ENCODE assay signal across 15 cellular contexts in the genomic region with DNA sequence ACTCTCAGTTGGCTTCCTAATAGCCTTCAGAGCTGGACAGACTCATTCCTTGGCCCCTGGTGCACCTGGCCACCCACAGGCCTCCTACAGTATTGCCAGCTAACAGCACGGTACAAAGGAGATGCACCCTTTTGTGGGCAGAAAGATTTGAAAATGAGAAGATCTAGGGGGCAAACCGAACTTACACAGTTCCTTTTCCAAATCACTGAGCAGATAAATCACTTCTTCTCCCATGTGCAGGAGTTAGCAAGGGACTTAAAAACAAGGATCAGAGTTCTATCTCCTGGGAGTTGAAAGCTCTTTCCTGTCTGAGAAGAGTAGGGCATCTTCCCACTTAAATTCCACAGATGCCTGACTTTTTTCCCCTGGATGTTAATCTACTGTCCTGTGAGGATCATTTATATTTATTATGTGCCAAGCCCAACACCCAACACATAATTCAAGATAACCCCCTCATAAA.
A peak's percentile ranks its signal among the peaks of the same experiment; 100 is the strongest.
DNase-seq lines count a peak whose midpoint lies in the region; ATAC-seq, FAIRE-seq and TF ChIP-seq lines count a peak whose summit lies in the region.
"Had no signal": no experiment of that assay in that cellular context is flagged by ENCODE, and none has a peak within 500 bp of the region (broad histone marks: within the 10 kb centered on the region; RNA-seq: fewer than 3 reads in every experiment).

No MANE protein-coding gene starts in this region.

- TF ChIP-seq CTCF in H1 (IDR thresholded peaks at IDR 0.05; ENCODE audit: control extremely low read depth in 1 of 3, insufficient read depth in 1 of 3, low read depth in 1 of 3, low read length in 3 of 3) (peak; percentile 18 to 49 (median 44); a peak in 3 of 4 replicates), neural crest cell (conservative IDR thresholded peaks at IDR 0.05) (peak; percentile 27), upper lobe of left lung (IDR thresholded peaks at IDR 0.05) (no peak)

- no peak overlapping the region for H3K23ac ChIP-seq in H1 (ENCODE audit: insufficient read length)

- H3K79me2 ChIP-seq in H1 (ENCODE audit: control insufficient read depth in 1 of 2, insufficient read depth in 2 of 2, low read length in 2 of 2): no peaks in the 10 kb centered on the region

- H3K9me3 ChIP-seq in H1 (ENCODE audit: insufficient read depth in 2 of 2, low read depth in 1 of 2, low read length in 1 of 2) (peaks cover 5 to 6% of the 10 kb centered on the region in 2 experiments; a peak in 3 of 4 replicates), upper lobe of left lung (no peaks in the 10 kb centered on the region)
- H3K9me3 ChIP-seq: thoracic aorta had no signal

- no peaks in the 10 kb centered on the region for H3K4me1 ChIP-seq in H1 (replicated peaks in 1 of 4; ENCODE audit: control insufficient read depth in 3 of 4, insufficient read depth in 4 of 4, low read length in 3 of 4)
- peaks cover 0 to 2% (median 0%) of the 10 kb centered on the region in 4 donors for H3K4me1 ChIP-seq in upper lobe of left lung

- TF ChIP-seq POLR2A in H1 (IDR thresholded peaks at IDR 0.05; ENCODE audit: control extremely low read depth in 1 of 2, low read depth in 2 of 2, low read length in 2 of 2) (no peak), upper lobe of left lung (IDR thresholded peaks at IDR 0.05) (no peak)

- H3K4me1 Mint-ChIP-seq in neural crest cell: no peaks in the 10 kb centered on the region
- no peaks in the 10 kb centered on the region for H3K4me1 Mint-ChIP-seq in activated CD4-positive, alpha-beta T cell treated with anti-CD3 and anti-CD28 coated beads, Interleukin-2, amount 10 ng/mL, durations not matched to agents 7 days and 5 days
- H3K4me1 Mint-ChIP-seq: IgD-negative memory B cell had no signal

- no peak overlapping the region for H3K27ac ChIP-seq in H1 (ENCODE audit: low read depth, low read length)
- H3K27ac ChIP-seq in upper lobe of left lung: no peak overlapping the region

- no peak overlapping the region for H3K27ac Mint-ChIP-seq in neural crest cell (ENCODE audit: unreplicated experiment)
- H3K27ac Mint-ChIP-seq in activated CD4-positive, alpha-beta T cell treated with anti-CD3 and anti-CD28 coated beads, Interleukin-2, amount 10 ng/mL, durations not matched to agents 7 days and 5 days: no peak overlapping the region
- H3K27ac Mint-ChIP-seq: IgD-negative memory B cell had no signal

- no peak overlapping the region for H2BK5ac ChIP-seq in H1 (ENCODE audit: low read depth, low read length)

- H2AFZ ChIP-seq in H1 (ENCODE audit: low read length): no peak overlapping the region

- FAIRE-seq in H1 (lab: Jason Lieb, UNC): peak; percentile 32

- no peak overlapping the region for H3K4me3 ChIP-seq in H1 (ENCODE audit: extremely low read depth in 1 of 4, insufficient read depth in 2 of 4, low read depth in 3 of 4, low read length in 4 of 4)
- no peak overlapping the region for H3K4me3 ChIP-seq in upper lobe of left lung
- H3K4me3 ChIP-seq: thoracic aorta had no signal

- H3K27me3 ChIP-seq in H1 (replicated peaks in 1 of 4; ENCODE audit: control insufficient read depth in 3 of 4, extremely low read depth in 1 of 4, insufficient read depth in 3 of 4, low read length in 3 of 4): no peaks in the 10 kb centered on the region
- no peaks in the 10 kb centered on the region for H3K27me3 ChIP-seq in upper lobe of left lung

- no peak overlapping the region for H4K8ac ChIP-seq in H1 (ENCODE audit: extremely low read depth, insufficient read depth, low read length)

- H2BK20ac ChIP-seq in H1 (ENCODE audit: low read length): no peak overlapping the region

- POLR2A ChIA-PET in H1 (lab: Charles Lee; ENCODE audit: partially characterized antibody): interaction anchor here (0.6 kb wide), 1 partner anchor 334 kb away, joined by 3 read pairs; no protein-coding TSS in a partner anchor
- POLR2A ChIA-PET in activated CD4-positive, alpha-beta T cell treated with anti-CD3 and anti-CD28 coated beads, Interleukin-2, amount 10 ng/mL, durations not matched to agents 7 days and 5 days (lab: Charles Lee): no interaction called here

- no peak overlapping the region for H2AK5ac ChIP-seq in H1 (ENCODE audit: low read depth, low read length)

- TF ChIP-seq RAD21 in H1 (IDR thresholded peaks at IDR 0.05 in 1 of 2, conservative IDR thresholded peaks at IDR 0.05 in 1 of 2; ENCODE audit: low read depth in 2 of 2, low read length in 2 of 2): peak; percentile 39 to 54; a peak in 3 of 4 replicates

- no peaks in the 10 kb centered on the region for H3K27me3 Mint-ChIP-seq in neural crest cell (ENCODE audit: low read depth)
- H3K27me3 Mint-ChIP-seq in activated CD4-positive, alpha-beta T cell treated with anti-CD3 and anti-CD28 coated beads, Interleukin-2, amount 10 ng/mL, durations not matched to agents 7 days and 5 days: peaks cover 10% of the 10 kb centered on the region

- no peaks in the 10 kb centered on the region; a peak in 1 of 8 replicates for H3K36me3 ChIP-seq in H1 (ENCODE audit: control insufficient read depth in 2 of 4, insufficient read depth in 4 of 4, low read length in 3 of 4)
- no peaks in the 10 kb centered on the region for H3K36me3 ChIP-seq in upper lobe of left lung
- H3K36me3 ChIP-seq: thoracic aorta had no signal

- no peak overlapping the region for H3K4me3 Mint-ChIP-seq in neural crest cell
- no peak overlapping the region for H3K4me3 Mint-ChIP-seq in activated CD4-positive, alpha-beta T cell treated with anti-CD3 and anti-CD28 coated beads, Interleukin-2, amount 10 ng/mL, durations not matched to agents 7 days and 5 days
- H3K4me3 Mint-ChIP-seq: IgD-negative memory B cell had no signal

- H2BK12ac ChIP-seq in H1 (ENCODE audit: low read depth, low read length): no peak overlapping the region

- no peak overlapping the region for H3K4me2 ChIP-seq in H1 (ENCODE audit: insufficient read depth in 1 of 2, low read depth in 2 of 2, low read length in 2 of 2)

- no peak overlapping the region for H3K56ac ChIP-seq in H1 (replicated peaks; ENCODE audit: insufficient read length, low read depth, low read length)

- H3K9me3 Mint-ChIP-seq in neural crest cell: peaks cover 7% of the 10 kb centered on the region
- no peaks in the 10 kb centered on the region for H3K9me3 Mint-ChIP-seq in activated CD4-positive, alpha-beta T cell treated with anti-CD3 and anti-CD28 coated beads, Interleukin-2, amount 10 ng/mL, durations not matched to agents 7 days and 5 days

- no peak overlapping the region for H3K14ac ChIP-seq in H1 (ENCODE audit: insufficient read length)

- no peak overlapping the region for H4K91ac ChIP-seq in H1 (replicated peaks; ENCODE audit: insufficient read length, low read length)

- H3K9ac ChIP-seq in H1 (replicated peaks in 1 of 4; ENCODE audit: extremely low read depth in 1 of 4, low read depth in 3 of 4, low read length in 3 of 4): no peak overlapping the region

- intact Hi-C loops in posterior vena cava (cut with DNase I) (loop anchor here in 1 of 2 donors (10.0 kb wide), 1 partner anchor 495 kb away; no protein-coding TSS in a partner anchor), Right ventricle myocardium inferior (cut with DNase I) (no loop called here)

- CTCF ChIA-PET in H1 (lab: Charles Lee; ENCODE audit: partially characterized antibody): interaction anchor here (0.6 to 1.6 kb wide), 8 partner anchors 11 to 876 kb away, joined by 3 to 5 read pairs (median 3); no protein-coding TSS in a partner anchor
- CTCF ChIA-PET in activated CD4-positive, alpha-beta T cell treated with anti-CD3 and anti-CD28 coated beads, Interleukin-2, amount 10 ng/mL, durations not matched to agents 7 days and 5 days (lab: Charles Lee): no interaction called here

- ATAC-seq in upper lobe of left lung (ENCODE audit: low FRiP score in 2 of 2) (no peak), Right ventricle myocardium inferior (no peak)

- H3K79me1 ChIP-seq in H1 (ENCODE audit: low read depth, low read length): no peaks in the 10 kb centered on the region

- H2BK120ac ChIP-seq in H1 (replicated peaks; ENCODE audit: low read depth, low read length): no peak overlapping the region

- H3K4ac ChIP-seq in H1 (replicated peaks; ENCODE audit: insufficient read length, low read depth, low read length): no peak overlapping the region

- H4K5ac ChIP-seq in H1 (ENCODE audit: insufficient read length, low read depth, low read length): no peak overlapping the region

- WGBS in H1 (ENCODE audit: extremely low coverage in 1 of 2, insufficient coverage in 1 of 2, insufficient read length in 1 of 2, insufficient replicate concordance in 2 of 2, low coverage in 1 of 2, low lambda C conversion rate in 2 of 2, missing lambda C conversion rate in 1 of 2), 2 experiments: 53% methylated on average over 2 of the region's 2 CpGs; no CpG with 5 or more reads in 1 of the 2 experiments
- WGBS in upper lobe of left lung, 2 donors: 65 to 75% methylated on average over 2 of the region's 2 CpGs

- no peak overlapping the region for H3K18ac ChIP-seq in H1 (ENCODE audit: extremely low read depth, low read length)

- no peaks in the 10 kb centered on the region for H3K36me3 Mint-ChIP-seq in neural crest cell (ENCODE audit: low read depth)
- H3K36me3 Mint-ChIP-seq in activated CD4-positive, alpha-beta T cell treated with anti-CD3 and anti-CD28 coated beads, Interleukin-2, amount 10 ng/mL, durations not matched to agents 7 days and 5 days (ENCODE audit: low read depth): no peaks in the 10 kb centered on the region
- H3K36me3 Mint-ChIP-seq: IgD-negative memory B cell had no signal

- DNase-seq in EL (peak; percentile 67), NAMALWA (ENCODE audit: low spot score) (peak; percentile 2), H1 (ENCODE audit: low read depth in 1 of 2, low spot score in 2 of 2) (no peak), neural crest cell (ENCODE audit: low read depth, low spot score) (no peak), upper lobe of left lung (no peak), posterior vena cava (ENCODE audit: low spot score) (no peak), Right ventricle myocardium inferior (ENCODE audit: missing footprints) (no peak)
- no peak for DNase-seq in activated CD4-positive, alpha-beta T cell treated with anti-CD3 and anti-CD28 coated beads, Interleukin-2, amount 10 ng/mL, durations not matched to agents 7 days and 5 days
- DNase-seq: activated CD4-positive, CD25-positive, alpha-beta regulatory T cell treated with anti-CD3 and anti-CD28 coated beads, Interleukin-2, amount 50 U/mL, for 72 hours; caudate nucleus; COR-L47; foreskin melanocyte; retina had no signal

- TF ChIP-seq EP300 in H1 (IDR thresholded peaks at IDR 0.05; ENCODE audit: borderline replicate concordance in 1 of 2, low read depth in 2 of 2, low read length in 2 of 2): no peak
- TF ChIP-seq EP300 in upper lobe of left lung (IDR thresholded peaks at IDR 0.05): no peak

- H2BK15ac ChIP-seq in H1 (ENCODE audit: low read length): no peak overlapping the region

- no peaks in the 10 kb centered on the region for H3K23me2 ChIP-seq in H1 (ENCODE audit: low read depth, low read length)

- no peaks in the 10 kb centered on the region for H4K20me1 ChIP-seq in H1 (replicated peaks in 1 of 2; ENCODE audit: control insufficient read depth in 1 of 2, insufficient read depth in 2 of 2, low read length in 2 of 2)

Comparison
In these comparisons a context has a peak if more than half of its experiments do, and no peak if none do; other contexts are left out.
1. DNase-seq: peak in EL (single experiment) and NAMALWA (single experiment); none in H1 (0 of 2), neural crest cell (single experiment), activated CD4-positive, alpha-beta T cell treated with anti-CD3 and anti-CD28 coated beads, Interleukin-2, amount 10 ng/mL, durations not matched to agents 7 days and 5 days (single experiment), upper lobe of left lung (0 of 2), posterior vena cava (single experiment) and Right ventricle myocardium inferior (single experiment).
2. CTCF ChIP-seq: peak in H1 (3 of 3) and neural crest cell (single experiment); none in upper lobe of left lung (0 of 6).